Comparison of ENCODE assay signal across 9 cellular contexts in genomic region chr4:80362578-80363181, GRCh38. TPM values are rescaled to one million over a fixed set of nuclear protein-coding genes. Genes with fewer than 3 reads are reported as not detected.
DNase-seq lines count a peak whose midpoint lies in the region; ATAC-seq, FAIRE-seq and TF ChIP-seq lines count a peak whose summit lies in the region.
"Had no signal": no experiment of that assay in that cellular context is flagged by ENCODE, and none has a peak within 500 bp of the region (broad histone marks: within the 10 kb centered on the region; RNA-seq: fewer than 3 reads in every experiment).

No MANE protein-coding gene starts in this region.

- TF ChIP-seq CTCF in WI38 (IDR thresholded peaks at IDR 0.05; ENCODE audit: low read depth, low read length) (peak; percentile 81), endothelial cell of umbilical vein (IDR thresholded peaks at IDR 0.05; ENCODE audit: extremely low read depth in 1 of 2, insufficient read depth in 1 of 2, low read depth in 1 of 2, low read length in 2 of 2) (peak; percentile 10 to 27), neural progenitor cell (IDR thresholded peaks at IDR 0.05) (peak; percentile 84)

- no peak overlapping the region for H3K4me3 Mint-ChIP-seq in neural progenitor cell

- H3K36me3 ChIP-seq in endothelial cell of umbilical vein (ENCODE audit: control insufficient read depth in 2 of 2, extremely low read depth in 1 of 2, insufficient read depth in 2 of 2, low read length in 2 of 2) (no peaks in the 10 kb centered on the region), neural progenitor cell (no peaks in the 10 kb centered on the region)

- H3K27ac Mint-ChIP-seq in neural progenitor cell, result no peak overlapping the region

- H3K9me1 ChIP-seq in endothelial cell of umbilical vein (replicated peaks; ENCODE audit: control insufficient read depth, extremely low read depth, insufficient read depth, low read length), result no peaks in the 10 kb centered on the region

- H3K4me2 ChIP-seq in endothelial cell of umbilical vein (ENCODE audit: insufficient read depth, low read length), result no peak overlapping the region
- no peak overlapping the region for H3K4me2 ChIP-seq in neural progenitor cell

- H3K4me1 Mint-ChIP-seq in neural progenitor cell, result no peaks in the 10 kb centered on the region

- H3K4me3 ChIP-seq in WI38 (ENCODE audit: low read depth, low read length), result no peak overlapping the region
- H3K4me3 ChIP-seq in endothelial cell of umbilical vein (replicated peaks in 1 of 3; ENCODE audit: insufficient read depth in 1 of 3, low read depth in 1 of 3, low read length in 3 of 3), result no peak overlapping the region
- H3K4me3 ChIP-seq in neural progenitor cell, result no peak overlapping the region

- no peaks in the 10 kb centered on the region for H4K20me1 ChIP-seq in endothelial cell of umbilical vein (replicated peaks; ENCODE audit: control insufficient read depth, extremely low read depth, insufficient read depth, low read length)
- H4K20me1 ChIP-seq in neural progenitor cell (ENCODE audit: low read depth), result no peaks in the 10 kb centered on the region

- no peaks in the 10 kb centered on the region for H3K9me3 ChIP-seq in endothelial cell of umbilical vein (replicated peaks; ENCODE audit: control insufficient read depth, insufficient read depth, low read length)
- H3K9me3 ChIP-seq in neural progenitor cell (ENCODE audit: low read depth), result no peaks in the 10 kb centered on the region

- H3K27me3 ChIP-seq in endothelial cell of umbilical vein (ENCODE audit: control insufficient read depth in 2 of 2, insufficient read depth in 2 of 2, low read length in 2 of 2) (peaks cover 2 to 6% of the 10 kb centered on the region in 2 experiments), neural progenitor cell (peaks cover 31% of the 10 kb centered on the region)

- H3K9me3 Mint-ChIP-seq in neural progenitor cell, result no peaks in the 10 kb centered on the region

- CTCF ChIA-PET in endothelial cell of umbilical vein (lab: Charles Lee), result interaction anchor here (0.7 to 2.1 kb wide), 15 partner anchors 12 to 989 kb away, joined by 3 to 20 read pairs (median 5); partner anchors contain the start of gene PRKG2

- H3K4me1 ChIP-seq in endothelial cell of umbilical vein (ENCODE audit: control insufficient read depth, extremely low read depth, insufficient read depth, low read length) (no peaks in the 10 kb centered on the region), neural progenitor cell (no peaks in the 10 kb centered on the region)

- H3K79me2 ChIP-seq in endothelial cell of umbilical vein (ENCODE audit: control insufficient read depth, insufficient read depth, low read length), result no peaks in the 10 kb centered on the region
- no peaks in the 10 kb centered on the region for H3K79me2 ChIP-seq in neural progenitor cell (ENCODE audit: low read depth)

- peaks cover 2% of the 10 kb centered on the region for H3K27me3 Mint-ChIP-seq in neural progenitor cell (ENCODE audit: insufficient read depth, low read depth)

- no TSS peak for BruUV-seq in endothelial cell of umbilical vein (replicated peaks; lab: Mats Ljungman, UMichigan)

- H2AFZ ChIP-seq in endothelial cell of umbilical vein (ENCODE audit: low read depth, low read length) (no peak overlapping the region), neural progenitor cell (replicated peaks) (no peak overlapping the region)

- TF ChIP-seq POLR2A in endothelial cell of umbilical vein (IDR thresholded peaks at IDR 0.05; ENCODE audit: low read depth, low read length), result no peak

- ATAC-seq in GM21360 (IDR thresholded peaks at IDR 0.05; ENCODE audit: unreplicated experiment), result peak; percentile 89
- no peak for ATAC-seq in HG03521 (IDR thresholded peaks at IDR 0.05; ENCODE audit: unreplicated experiment)

- DNase-seq in DMS79 (lab: John Stamatoyannopoulos, UW), result peak; percentile 14
- peak; percentile 31 for DNase-seq in NCI-H1694 treated with DMSO at 0.1 percent for 48 hours (lab: John Stamatoyannopoulos, UW)
- peak; percentile 4 for DNase-seq in endothelial cell of umbilical vein (ENCODE audit: low read depth, low spot score)
- peak; percentile 79 for DNase-seq in neural progenitor cell (ENCODE audit: low spot score)
- DNase-seq in GDM1 (lab: John Stamatoyannopoulos, UW), result no peak

- dilution Hi-C loops in endothelial cell of umbilical vein (cut with MboI; ENCODE audit: extremely low pct_ligation_motif_present, low sequenced_read_pairs), result no loop called here

- POLR2A ChIA-PET in endothelial cell of umbilical vein (lab: Charles Lee), result no interaction called here

- no peak for FAIRE-seq in endothelial cell of umbilical vein (lab: Jason Lieb, UNC)

- H3K27ac ChIP-seq in endothelial cell of umbilical vein (ENCODE audit: insufficient read depth, low read depth, low read length) (no peak overlapping the region), neural progenitor cell (no peak overlapping the region)

- no peak overlapping the region for H3K9ac ChIP-seq in endothelial cell of umbilical vein (replicated peaks; ENCODE audit: extremely low read depth, insufficient read depth, low read length)
- H3K9ac ChIP-seq in neural progenitor cell, result no peak overlapping the region

- H3F3A ChIP-seq in neural progenitor cell (ENCODE audit: low read depth), result no peaks in the 10 kb centered on the region

- no peaks in the 10 kb centered on the region for H3K36me3 Mint-ChIP-seq in neural progenitor cell

- intact Hi-C loops in endothelial cell of umbilical vein (cut with micrococcal nuclease), result loop anchor here (1.0 to 5.0 kb wide), 2 partner anchors 628 to 990 kb away; no protein-coding TSS in a partner anchor

TF ChIP-seq in endothelial cell of umbilical vein, 7 proteins besides CTCF, POLR2A, EP300 and RAD21:
- TF ChIP-seq FOS (IDR thresholded peaks at IDR 0.05; ENCODE audit: borderline replicate concordance, insufficient read depth, low read length) (no peak), POLR2AphosphoS5 (IDR thresholded peaks at IDR 0.05; ENCODE audit: insufficient read depth, low read depth, low read length) (no peak), EZH2 (IDR thresholded peaks at IDR 0.05; ENCODE audit: borderline replicate concordance, low read depth, low read length, severe bottlenecking) (no peak), JUN (IDR thresholded peaks at IDR 0.05; ENCODE audit: borderline replicate concordance, insufficient read depth, insufficient read length, low read depth) (no peak), MYC (IDR thresholded peaks at IDR 0.05; ENCODE audit: low read depth, low read length) (no peak), GATA2 (IDR thresholded peaks at IDR 0.05; ENCODE audit: insufficient read depth, insufficient read length, low read depth, low read length) (no peak)
TF ChIP-seq in endothelial cell of umbilical vein: peak in this region for 0.

RNA-seq across cellular contexts. Expression of gene CFAP299, which starts 27.1 kb away (rescaled TPM):
- not detected in 2 replicates for total RNA-seq in endothelial cell of umbilical vein
- polyA plus RNA-seq in endothelial cell of umbilical vein, result not detected in 2 replicates
- polyA plus RNA-seq in endothelial cell of umbilical vein (2011; cell fraction: cytosol; rRNA removed), result not detected in 2 replicates
- not detected in 2 replicates for polyA plus RNA-seq in endothelial cell of umbilical vein (2011; cell fraction: nucleus; rRNA removed)
- polyA plus RNA-seq in endothelial cell of umbilical vein (2012), result not detected in 2 replicates
- polyA minus RNA-seq in endothelial cell of umbilical vein, result not detected in 2 replicates
- not detected for polyA minus RNA-seq in endothelial cell of umbilical vein (2011; cell fraction: cytosol; rRNA and poly(A)+ RNA removed)
- polyA minus RNA-seq in endothelial cell of umbilical vein (2011; cell fraction: nucleus; rRNA and poly(A)+ RNA removed), result not detected in 2 replicates
- total RNA-seq in neural progenitor cell (ENCODE audit: low replicate concordance), result not detected in 2 replicates
- total RNA-seq: activated CD8-positive, alpha-beta memory T cell treated with anti-CD3 and anti-CD28 coated beads for 36 hours had no signal

Comparison
In these comparisons a context has a peak if more than half of its experiments do, and no peak if none do; other contexts are left out.
1. CTCF ChIP-seq: peak in every context shown above with its lines; median percentile 84 in neural progenitor cell; 81 in WI38; 18 in endothelial cell of umbilical vein.